In the genomic region with DNA sequence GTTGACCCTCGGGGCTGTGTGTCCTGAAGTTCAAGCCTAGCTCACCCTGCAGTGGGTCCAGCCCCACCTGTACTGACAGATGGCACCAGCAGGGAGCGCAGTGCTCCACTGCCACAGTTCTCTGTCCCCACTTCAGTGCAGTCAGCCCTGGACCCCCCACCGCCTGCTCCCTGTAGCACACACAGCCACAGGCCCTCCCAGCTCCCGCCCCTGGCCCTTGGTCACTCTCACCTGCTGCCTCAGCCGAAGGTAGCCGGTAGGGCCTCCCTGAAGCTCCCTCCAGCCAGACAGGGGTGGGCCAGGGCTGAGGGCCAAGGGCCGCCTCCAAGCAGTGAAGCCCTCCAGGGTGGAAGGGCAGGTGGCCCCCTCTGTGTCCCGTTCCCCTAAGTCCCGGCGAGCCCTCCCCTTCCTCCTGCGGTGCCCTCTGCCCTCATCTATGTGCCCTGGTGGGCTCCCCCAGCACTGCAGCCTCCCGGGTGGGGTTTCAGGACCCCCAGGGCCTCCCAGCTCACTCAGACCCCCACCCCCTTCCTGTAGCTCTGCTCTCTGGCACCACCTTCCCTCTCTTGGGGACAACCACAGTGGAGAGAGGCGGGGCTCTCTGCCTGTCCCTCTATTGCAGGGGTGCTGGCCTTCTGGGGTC, we compare ENCODE assay signal across 13 cellular contexts. TPM values are rescaled to one million over a fixed set of nuclear protein-coding genes. Genes with fewer than 3 reads are reported as not detected.
DNase-seq lines count a peak whose midpoint lies in the region; ATAC-seq, FAIRE-seq and TF ChIP-seq lines count a peak whose summit lies in the region.
"Had no signal": no experiment of that assay in that cellular context is flagged by ENCODE, and none has a peak within 500 bp of the region (broad histone marks: within the 10 kb centered on the region; RNA-seq: fewer than 3 reads in every experiment).

No MANE protein-coding gene starts in this region.

- peak; percentile 52 for TF ChIP-seq RAD21 in HCT116 (IDR thresholded peaks at IDR 0.05; ENCODE audit: low read depth)
- 0 out of 2 replicates have a peak, but pooled peaks have one; percentile 7 for TF ChIP-seq RAD21 in GM12878 (IDR thresholded peaks at IDR 0.05; ENCODE audit: insufficient read depth, low read depth, low read length)

- no peak overlapping the region for H3K4ac ChIP-seq in mesendoderm (ENCODE audit: low read depth, low read length)

- no peak for TF ChIP-seq POLR2A in HCT116 (IDR thresholded peaks at IDR 0.05; ENCODE audit: borderline replicate concordance, extremely low read depth, insufficient read depth, insufficient read length)
- no peak for TF ChIP-seq POLR2A in GM12878 (IDR thresholded peaks at IDR 0.05; ENCODE audit: low read depth, low read length)

- no peak overlapping the region for H2BK5ac ChIP-seq in mesendoderm (ENCODE audit: low read length)

- no peak overlapping the region for H4K8ac ChIP-seq in mesendoderm (ENCODE audit: low read depth, low read length)

- intact Hi-C loops in HCT116 (cut with micrococcal nuclease) (loop anchor here (2.0 kb wide), 1 partner anchor 73 kb away; no protein-coding TSS in a partner anchor), GM12878 (cut with micrococcal nuclease; ENCODE audit: unreplicated experiment) (no loop called here)

- H3K9me3 ChIP-seq in BLaER1 (no peaks in the 10 kb centered on the region), HCT116 (ENCODE audit: control insufficient read depth in 1 of 2, insufficient read depth in 1 of 2, low read depth in 1 of 2, low read length in 2 of 2) (no peaks in the 10 kb centered on the region), GM12878 (replicated peaks; ENCODE audit: control insufficient read depth, insufficient read depth, low read length) (no peaks in the 10 kb centered on the region; the same call in 2 of the 3 replicates)
- H3K9me3 ChIP-seq: vagina had no signal

- WGBS in GM12878 (ENCODE audit: insufficient coverage, insufficient replicate concordance, low lambda C conversion rate, missing lambda C conversion rate) = 47% methylated on average over 13 of the region's 13 CpGs
- no CpG with 5 or more reads among the region's 13 CpGs for WGBS in mesendoderm (ENCODE audit: extremely low coverage, insufficient coverage, low lambda C conversion rate)

- ATAC-seq in HCT116 (peak; percentile 52), GM12878 (peak; percentile 33; the same call in 2 of the 3 replicates), GM18858 (IDR thresholded peaks at IDR 0.05; ENCODE audit: unreplicated experiment) (no peak), GM21390 (IDR thresholded peaks at IDR 0.05; ENCODE audit: unreplicated experiment) (no peak)

- POLR2A ChIA-PET in HCT116 (lab: Charles Lee) = no interaction called here
- POLR2A ChIA-PET in GM12878 (lab: Charles Lee) = no interaction called here

- H2BK15ac ChIP-seq in mesendoderm (replicated peaks; ENCODE audit: low read depth) = no peak overlapping the region

- SMC1A ChIA-PET in GM12878 (lab: Charles Lee; ENCODE audit: uncharacterized antibody, unreplicated experiment) = no interaction called here

- no peak overlapping the region for H3K56ac ChIP-seq in mesendoderm (ENCODE audit: low read length)

- no peak overlapping the region for H4K5ac ChIP-seq in mesendoderm (ENCODE audit: low read length)

- H4K20me1 ChIP-seq in BLaER1 (peaks cover 6% of the 10 kb centered on the region; the same call in 1 of the 2 replicates), HCT116 (ENCODE audit: insufficient read depth) (no peaks in the 10 kb centered on the region), GM12878 (ENCODE audit: control insufficient read depth, insufficient read depth) (no peaks in the 10 kb centered on the region)

- H3K27ac ChIP-seq in BLaER1 = peak overlapping the region; percentile 46; the same call in 1 of the 2 replicates
- no peak overlapping the region for H3K27ac ChIP-seq in HCT116 (ENCODE audit: low read depth, low read length)
- H3K27ac ChIP-seq in GM12878 (ENCODE audit: control insufficient read depth, insufficient read depth) = no peak overlapping the region
- H3K27ac ChIP-seq in mesendoderm (ENCODE audit: low read depth, low read length) = no peak overlapping the region
- H3K27ac ChIP-seq: GM23248, vagina had no signal

- H2BK120ac ChIP-seq in mesendoderm (ENCODE audit: low read depth, low read length) = no peak overlapping the region

- RAD21 ChIA-PET in HCT116 (lab: Charles Lee; ENCODE audit: low non-redundant PET in 1 of 2, low total read pairs in 2 of 2, uncharacterized antibody in 2 of 2, unreplicated experiment in 2 of 2) (interaction anchor here in 1 of 2 experiments (1.0 kb wide), 1 partner anchor 72 kb away, joined by 4 read pairs; no protein-coding TSS in a partner anchor), GM12878 (lab: Charles Lee; ENCODE audit: unreplicated experiment) (no interaction called here)

- no peak overlapping the region for H2AFZ ChIP-seq in HCT116 (ENCODE audit: low read depth, low read length, poor library complexity, severe bottlenecking)
- H2AFZ ChIP-seq in GM12878 (ENCODE audit: control insufficient read depth, low read depth, low read length) = no peak overlapping the region
- H2AFZ ChIP-seq: GM23248 had no signal

- H3K4me3 ChIP-seq in BLaER1 (no peak overlapping the region), HCT116 (replicated peaks in 1 of 2; ENCODE audit: low read depth in 1 of 2, low read length in 2 of 2) (no peak overlapping the region), GM12878 (no peak overlapping the region), mesendoderm (ENCODE audit: low read length) (no peak overlapping the region)
- H3K4me3 ChIP-seq: GM23248, vagina had no signal

- in situ Hi-C loops in GM12878 (cut with MboI) = no loop called here

- H3K79me2 ChIP-seq in HCT116 (ENCODE audit: insufficient read depth, low read length) = no peaks in the 10 kb centered on the region
- H3K79me2 ChIP-seq in GM12878 (ENCODE audit: control insufficient read depth, insufficient read depth, low read length) = no peaks in the 10 kb centered on the region
- H3K79me2 ChIP-seq in mesendoderm (ENCODE audit: control insufficient read depth, insufficient read depth, low read length) = no peaks in the 10 kb centered on the region

- BruUV-seq in HCT116 (replicated peaks; lab: Mats Ljungman, UMichigan) (no TSS peak), GM12878 (replicated peaks; lab: Mats Ljungman, UMichigan) (no TSS peak)

- H3K4me2 ChIP-seq in BLaER1 = peak overlapping the region; percentile 40
- no peak overlapping the region for H3K4me2 ChIP-seq in HCT116 (ENCODE audit: low read length)
- H3K4me2 ChIP-seq in GM12878 (ENCODE audit: control insufficient read depth, insufficient read depth) = no peak overlapping the region
- no peak overlapping the region for H3K4me2 ChIP-seq in mesendoderm (ENCODE audit: low read length)

- no peaks in the 10 kb centered on the region for H3K9me2 ChIP-seq in HCT116 (ENCODE audit: insufficient read depth)

- H3K9ac ChIP-seq in BLaER1 (0 out of 2 replicates have a peak overlapping the region, but pooled peaks have one; percentile 19), HCT116 (ENCODE audit: low read length) (no peak overlapping the region), GM12878 (ENCODE audit: control insufficient read depth, insufficient read depth, low read length) (no peak overlapping the region), mesendoderm (ENCODE audit: low read length) (no peak overlapping the region)
- H3K9ac ChIP-seq: GM23248 had no signal

- no peak overlapping the region for H2AK5ac ChIP-seq in mesendoderm (ENCODE audit: low read length)

- FAIRE-seq in GM12878 (lab: Jason Lieb, UNC) = no peak

- DNase-seq in HCT116 (ENCODE audit: low read depth, low spot score) (no peak), GM12878 (ENCODE audit: low read depth, low spot score) (no peak), mesendoderm (peak; percentile 58), NCI-H1092 treated with DMSO at 0.1 percent for 48 hours (lab: John Stamatoyannopoulos, UW) (no peak), NOMO-1 treated with dmso at 0.1 percent for 144 hours (lab: John Stamatoyannopoulos, UW; ENCODE audit: unreplicated experiment) (no peak)
- DNase-seq: Calu3, foreskin melanocyte had no signal

- H3K27me3 ChIP-seq in BLaER1 = no peaks in the 10 kb centered on the region
- no peaks in the 10 kb centered on the region for H3K27me3 ChIP-seq in HCT116 (ENCODE audit: insufficient read depth, low read length)
- no peaks in the 10 kb centered on the region for H3K27me3 ChIP-seq in GM12878 (replicated peaks in 1 of 2; ENCODE audit: control insufficient read depth in 2 of 2, insufficient read depth in 2 of 2, low read length in 1 of 2)
- no peaks in the 10 kb centered on the region for H3K27me3 ChIP-seq in mesendoderm (ENCODE audit: insufficient read depth, low read length, poor library complexity)
- H3K27me3 ChIP-seq: vagina had no signal

- peak; percentile 35 to 43 (median 40); a peak in 4 of 6 replicates for TF ChIP-seq CTCF in HCT116 (IDR thresholded peaks at IDR 0.05 in 2 of 3, conservative IDR thresholded peaks at IDR 0.05 in 1 of 3; ENCODE audit: borderline replicate concordance in 1 of 3, insufficient read depth in 1 of 3, low read depth in 2 of 3, low read length in 2 of 3)
- TF ChIP-seq CTCF in GM12878 (IDR thresholded peaks at IDR 0.05 in 2 of 3, conservative IDR thresholded peaks at IDR 0.05 in 1 of 3; ENCODE audit: control insufficient read depth in 2 of 3, extremely low read depth in 1 of 3, insufficient read depth in 1 of 3, low read depth in 3 of 3, low read length in 3 of 3) = peak in 1 of 3 experiments; percentile 14; a peak in 1 of 6 replicates

- H3K23ac ChIP-seq in mesendoderm (ENCODE audit: low read length) = no peak overlapping the region

- no peaks in the 10 kb centered on the region for H3K79me1 ChIP-seq in mesendoderm (ENCODE audit: low read length)

- H3K18ac ChIP-seq in mesendoderm (ENCODE audit: low read length) = no peak overlapping the region

- TF ChIP-seq EP300 in GM12878 (IDR thresholded peaks at IDR 0.05; ENCODE audit: borderline replicate concordance in 1 of 2, control insufficient read depth in 1 of 2, low read depth in 2 of 2, low read length in 2 of 2) = no peak

- CTCF ChIA-PET in HCT116 (lab: Charles Lee) (interaction anchor here (1.5 kb wide), 1 partner anchor 72 kb away, joined by 8 read pairs; no protein-coding TSS in a partner anchor), GM12878 (lab: Yijun Ruan, JAX) (interaction anchor here (1.3 to 1.5 kb wide), 2 partner anchors 69 to 105 kb away, joined by 3 to 7 read pairs; no protein-coding TSS in a partner anchor)

- H3K36me3 ChIP-seq in BLaER1 (no peaks in the 10 kb centered on the region), HCT116 (ENCODE audit: control insufficient read depth in 1 of 2, insufficient read depth in 2 of 2, low read length in 2 of 2) (no peaks in the 10 kb centered on the region), GM12878 (ENCODE audit: control insufficient read depth in 2 of 2, insufficient read depth in 2 of 2, low read length in 1 of 2) (no peaks in the 10 kb centered on the region), mesendoderm (ENCODE audit: control insufficient read depth, insufficient read depth, low read length) (no peaks in the 10 kb centered on the region)
- H3K36me3 ChIP-seq: vagina had no signal

- peaks cover 70% of the 10 kb centered on the region for H3K4me1 ChIP-seq in BLaER1
- H3K4me1 ChIP-seq in HCT116 (ENCODE audit: control insufficient read depth in 1 of 2, insufficient read depth in 2 of 2, low read length in 2 of 2) = peaks cover 0 to 4% of the 10 kb centered on the region in 2 experiments; a peak in 1 of 4 replicates
- peaks cover 9% of the 10 kb centered on the region for H3K4me1 ChIP-seq in GM12878 (ENCODE audit: control insufficient read depth, insufficient read depth, low read length)
- no peaks in the 10 kb centered on the region for H3K4me1 ChIP-seq in mesendoderm (ENCODE audit: control insufficient read depth, low read depth, low read length)

RNA-seq across cellular contexts. Expression of a gene that starts 10.8 kb away (rescaled TPM):
- 0.34 TPM for total RNA-seq in HCT116 (2021; ENCODE audit: unreplicated experiment)
- 0.05 TPM in 1 of 2 replicates, not detected in the other for polyA plus RNA-seq in HCT116 (2012)
- total RNA-seq in GM12878 (2013; cell fraction: nucleolus; rRNA removed) = not detected in 2 replicates
- not detected in 2 replicates for total RNA-seq in GM12878 (2014; rRNA removed)
- total RNA-seq in GM12878 (2014; rRNA removed; fragmentation: Illumina TruSeq; extraction: Trizol) = not detected in 2 replicates
- total RNA-seq in GM12878 (2021) = not detected in 2 replicates
- not detected for polyA plus RNA-seq in GM12878 (2011; ENCODE audit: low read depth)
- not detected in 2 replicates for polyA plus RNA-seq in GM12878 (2011; rRNA removed)
- polyA plus RNA-seq in GM12878 (2011; cell fraction: cytosol; rRNA removed) = not detected in 2 replicates
- not detected in 2 replicates for polyA plus RNA-seq in GM12878 (2011; cell fraction: nucleus; rRNA removed)
- polyA plus RNA-seq in GM12878 (2012) = 0.13 TPM in 1 of 2 replicates, not detected in the other
- polyA plus RNA-seq in GM12878 (2014; fragmentation: Illumina TruSeq; extraction: Trizol) = 0.21 TPM in 1 of 2 replicates, not detected in the other
- not detected for polyA plus RNA-seq in GM12878 (2014; fragmentation: Nextera tagmentation; extraction: Ambion mirVana)
- polyA plus RNA-seq in GM12878 (2014; rRNA removed) = not detected in 2 replicates
- not detected for polyA plus RNA-seq in GM12878 (2016; fragmentation: Nextera tagmentation; extraction: Ambion mirVana)
- not detected in 2 replicates for polyA minus RNA-seq in GM12878 (2011; rRNA and poly(A)+ RNA removed)
- polyA minus RNA-seq in GM12878 (2011; cell fraction: cytosol; rRNA and poly(A)+ RNA removed) = not detected in 2 replicates
- not detected in 2 replicates for polyA minus RNA-seq in GM12878 (2011; cell fraction: nucleus; rRNA and poly(A)+ RNA removed)
- polyA plus RNA-seq in mesendoderm (2013, experiment 1 of 2) = 0.03 TPM
- polyA plus RNA-seq in mesendoderm (2013, experiment 2 of 2) = not detected
- total RNA-seq: Calu3, GM23248, OCI-LY7, vagina had no signal
- polyA plus RNA-seq: GM23248 had no signal

RNA-seq across cellular contexts. Expression of a gene that starts 38.9 kb away (rescaled TPM):
- 0.10 TPM for total RNA-seq in HCT116 (2021; ENCODE audit: unreplicated experiment)
- polyA plus RNA-seq in HCT116 (2012) = 0.05 TPM in 1 of 2 replicates, not detected in the other
- total RNA-seq in GM12878 (2013; cell fraction: nucleolus; rRNA removed) = not detected in 2 replicates
- not detected in 2 replicates for total RNA-seq in GM12878 (2014; rRNA removed)
- not detected in 2 replicates for total RNA-seq in GM12878 (2014; rRNA removed; fragmentation: Illumina TruSeq; extraction: Trizol)
- not detected in 2 replicates for total RNA-seq in GM12878 (2021)
- not detected for polyA plus RNA-seq in GM12878 (2011; ENCODE audit: low read depth)
- polyA plus RNA-seq in GM12878 (2011; rRNA removed) = not detected in 2 replicates
- polyA plus RNA-seq in GM12878 (2011; cell fraction: cytosol; rRNA removed) = not detected in 2 replicates
- polyA plus RNA-seq in GM12878 (2011; cell fraction: nucleus; rRNA removed) = not detected in 2 replicates
- 0.07 TPM in 1 of 2 replicates, not detected in the other for polyA plus RNA-seq in GM12878 (2012)
- not detected in 2 replicates for polyA plus RNA-seq in GM12878 (2014; fragmentation: Illumina TruSeq; extraction: Trizol)
- not detected for polyA plus RNA-seq in GM12878 (2014; fragmentation: Nextera tagmentation; extraction: Ambion mirVana)
- not detected in 2 replicates for polyA plus RNA-seq in GM12878 (2014; rRNA removed)
- polyA plus RNA-seq in GM12878 (2016; fragmentation: Nextera tagmentation; extraction: Ambion mirVana) = not detected
- polyA minus RNA-seq in GM12878 (2011; rRNA and poly(A)+ RNA removed) = not detected in 2 replicates
- polyA minus RNA-seq in GM12878 (2011; cell fraction: cytosol; rRNA and poly(A)+ RNA removed) = not detected in 2 replicates
- polyA minus RNA-seq in GM12878 (2011; cell fraction: nucleus; rRNA and poly(A)+ RNA removed) = not detected in 2 replicates
- 0.03 TPM for polyA plus RNA-seq in mesendoderm (2013, experiment 1 of 2)
- polyA plus RNA-seq in mesendoderm (2013, experiment 2 of 2) = 0.03 TPM
- total RNA-seq: Calu3, GM23248, OCI-LY7, vagina had no signal
- polyA plus RNA-seq: GM23248 had no signal

Comparison
In these comparisons a context has a peak if more than half of its experiments do, and no peak if none do; other contexts are left out.
1. ATAC-seq: peak in HCT116 (single experiment) and GM12878 (single experiment); none in GM18858 (single experiment) and GM21390 (single experiment).